In genomic region chr1:35718492-35719336, GRCh38 we compare ENCODE assay signal across 8 cellular contexts. TPM values are rescaled to one million over a fixed set of nuclear protein-coding genes. Genes with fewer than 3 reads are reported as not detected.
DNase-seq lines count a peak whose midpoint lies in the region; ATAC-seq and TF ChIP-seq lines count a peak whose summit lies in the region.

Gene C1orf216, minus strand, starts transcription at chr1:35718884. Its CDS starts 2,563 bp downstream, at chr1:35716321.

- H3K27ac ChIP-seq in SK-N-SH (ENCODE audit: low read depth in 2 of 2, low read length in 1 of 2) (peak within 1 kb of the TSS; percentile 74 to 80), gastroesophageal sphincter (peak within 1 kb of the TSS; percentile 55 to 94 (median 91))

- 20% methylated on average over 24 of the region's 76 CpGs for WGBS in SK-N-SH (ENCODE audit: low lambda C conversion rate)
- 0 to 1% methylated on average over 12 to 23 of the region's 76 CpGs for WGBS in gastroesophageal sphincter (ENCODE audit: low coverage in 1 of 2), 2 donors

- no peaks in the 10 kb centered on the region for H3K9me3 Mint-ChIP-seq in activated naive CD4-positive, alpha-beta T cell treated with anti-CD3 and anti-CD28 coated beads for 36 hours

- CTCF ChIA-PET in AG04449 (lab: Yijun Ruan, JAX): interaction anchor here (1.2 to 9.1 kb wide), 7 partner anchors 12 to 269 kb away, joined by 3 to 212 read pairs (median 85); partner anchors contain the start of gene TFAP2E
- CTCF ChIA-PET in SK-N-SH (lab: Yijun Ruan, JAX): interaction anchor here (1.0 to 5.6 kb wide), 5 partner anchors 9 to 150 kb away, joined by 3 to 124 read pairs (median 18); no protein-coding TSS in a partner anchor
- CTCF ChIA-PET in activated naive CD4-positive, alpha-beta T cell treated with anti-CD3 and anti-CD28 coated beads for 36 hours (lab: Charles Lee): interaction anchor here (4.0 to 6.2 kb wide), 3 partner anchors 8 to 151 kb away, joined by 36 to 69 read pairs (median 68); partner anchors contain the start of gene CLSPN

- TF ChIP-seq EP300 in SK-N-SH (IDR thresholded peaks at IDR 0.05; ENCODE audit: borderline replicate concordance in 1 of 2, low read depth in 1 of 2, low read length in 1 of 2) (no peak), gastroesophageal sphincter (IDR thresholded peaks at IDR 0.05) (no peak)

- ATAC-seq in GM18867 (IDR thresholded peaks at IDR 0.05; ENCODE audit: unreplicated experiment) (peak; percentile 66), gastroesophageal sphincter (peak; percentile 89)

- H2AFZ ChIP-seq in SK-N-SH (ENCODE audit: low read depth): peak within 1 kb of the TSS; percentile 85

- H3K4me3 ChIP-seq in AG04449 (ENCODE audit: low read depth, low read length) (peak within 1 kb of the TSS; percentile 87), SK-N-SH (ENCODE audit: low read depth in 2 of 2, low read length in 1 of 2) (peak within 1 kb of the TSS; percentile 71 to 85), gastroesophageal sphincter (peak within 1 kb of the TSS; percentile 82 to 92)

- H3K27me3 ChIP-seq in SK-N-SH (ENCODE audit: insufficient read depth) (no peaks in the 10 kb centered on the region), gastroesophageal sphincter (no peaks in the 10 kb centered on the region)

- H3K9me2 ChIP-seq in SK-N-SH: no peaks in the 10 kb centered on the region

- POLR2A ChIA-PET in AG04449 (lab: Yijun Ruan, JAX): interaction anchor here (1.0 to 1.4 kb wide), 3 partner anchors 11 to 146 kb away, joined by 3 to 5 read pairs (median 3); partner anchors contain the start of gene TFAP2E
- POLR2A ChIA-PET in SK-N-SH (lab: Yijun Ruan, JAX): interaction anchor here (0.9 to 1.4 kb wide), 2 partner anchors 11 to 152 kb away, joined by 3 read pairs; no protein-coding TSS in a partner anchor

- peaks cover 9% of the 10 kb centered on the region for H3K36me3 Mint-ChIP-seq in activated naive CD4-positive, alpha-beta T cell treated with anti-CD3 and anti-CD28 coated beads for 36 hours (ENCODE audit: low read depth)

- H3K9me3 ChIP-seq in SK-N-SH (no peaks in the 10 kb centered on the region), gastroesophageal sphincter (no peaks in the 10 kb centered on the region)

- H3K4me2 ChIP-seq in SK-N-SH: peak within 1 kb of the TSS; percentile 92

- peaks cover 16% of the 10 kb centered on the region for H3F3A ChIP-seq in SK-N-SH (replicated peaks; ENCODE audit: insufficient read depth)

- peak within 1 kb of the TSS; percentile 80 for H3K9ac ChIP-seq in SK-N-SH

- H3K4me1 ChIP-seq in SK-N-SH (ENCODE audit: control insufficient read depth in 1 of 2, insufficient read depth in 2 of 2, low read depth in 1 of 2, low read length in 1 of 2) (peaks cover 0 to 24% of the 10 kb centered on the region in 2 experiments; a peak in 2 of 4 replicates), gastroesophageal sphincter (peaks cover 2 to 50% (median 27%) of the 10 kb centered on the region in 3 donors)

- peak within 1 kb of the TSS; percentile 71 for H3K4me3 Mint-ChIP-seq in activated naive CD4-positive, alpha-beta T cell treated with anti-CD3 and anti-CD28 coated beads for 36 hours

- H3K27me3 Mint-ChIP-seq in activated naive CD4-positive, alpha-beta T cell treated with anti-CD3 and anti-CD28 coated beads for 36 hours (ENCODE audit: low read depth): no peaks in the 10 kb centered on the region

- no peak for TF ChIP-seq RAD21 in SK-N-SH (IDR thresholded peaks at IDR 0.05; ENCODE audit: low read length)

- no peak for DNase-seq in AG04449 (ENCODE audit: low read depth, low spot score)
- DNase-seq in HK-2 (ENCODE audit: unreplicated experiment): peak; percentile 80
- peak; percentile 90 for DNase-seq in SK-N-SH
- DNase-seq in activated naive CD4-positive, alpha-beta T cell treated with anti-CD3 and anti-CD28 coated beads for 36 hours: peak; percentile 89
- DNase-seq in occipital lobe (lab: John Stamatoyannopoulos, UW): peak; percentile 53
- peak; percentile 78 for DNase-seq in superior temporal gyrus (ENCODE audit: extremely low spot score)

- peak within 1 kb of the TSS; percentile 83 for H3K27ac Mint-ChIP-seq in activated naive CD4-positive, alpha-beta T cell treated with anti-CD3 and anti-CD28 coated beads for 36 hours

- peak; percentile 55 for TF ChIP-seq POLR2A in gastroesophageal sphincter (IDR thresholded peaks at IDR 0.05)

- H3K36me3 ChIP-seq in SK-N-SH (replicated peaks in 1 of 2; ENCODE audit: control insufficient read depth in 1 of 2, insufficient read depth in 2 of 2, low read length in 1 of 2) (peaks cover 12% of the 10 kb centered on the region in 2 experiments), gastroesophageal sphincter (peaks cover 0 to 14% of the 10 kb centered on the region in 2 donors)

- intact Hi-C loops in activated naive CD4-positive, alpha-beta T cell treated with anti-CD3 and anti-CD28 coated beads for 36 hours (cut with micrococcal nuclease): loop anchor here (1.0 to 10.0 kb wide), 4 partner anchors 52 to 854 kb away; partner anchors contain the start of genes PSMB2 and SFPQ

- H3K79me2 ChIP-seq in SK-N-SH (ENCODE audit: insufficient read depth): peaks cover 41% of the 10 kb centered on the region; the same call in 1 of the 2 replicates

- peaks cover 10% of the 10 kb centered on the region for H4K20me1 ChIP-seq in SK-N-SH (ENCODE audit: insufficient read depth)

- no peak for TF ChIP-seq CTCF in AG04449 (IDR thresholded peaks at IDR 0.05; ENCODE audit: insufficient read depth, low read length, missing control alignments)
- no peak for TF ChIP-seq CTCF in SK-N-SH (IDR thresholded peaks at IDR 0.05)
- TF ChIP-seq CTCF in gastroesophageal sphincter (IDR thresholded peaks at IDR 0.05): peak in 1 of 4 experiments; percentile 9

- H3K4me1 Mint-ChIP-seq in activated naive CD4-positive, alpha-beta T cell treated with anti-CD3 and anti-CD28 coated beads for 36 hours (ENCODE audit: low read depth): peaks cover 24% of the 10 kb centered on the region

TF ChIP-seq in SK-N-SH, 30 proteins besides CTCF, POLR2A, EP300 and RAD21 (continues in another document):
- TF ChIP-seq ELF1 (IDR thresholded peaks at IDR 0.05): peak; percentile 33; the same call in 1 of the 2 replicates
- TF ChIP-seq USF2 (IDR thresholded peaks at IDR 0.05; ENCODE audit: borderline replicate concordance, low read depth, low read length): no peak
- TF ChIP-seq MXI1 (IDR thresholded peaks at IDR 0.05; ENCODE audit: low read depth, low read length): peak; percentile 89
- no peak for TF ChIP-seq SMC3 (IDR thresholded peaks at IDR 0.05; ENCODE audit: low read depth, low read length)
- TF ChIP-seq USF1 (IDR thresholded peaks at IDR 0.05; ENCODE audit: borderline replicate concordance, low read depth): peak; percentile 85
- TF ChIP-seq TCF12 (IDR thresholded peaks at IDR 0.05): no peak
- peak; percentile 87 for TF ChIP-seq MAX (IDR thresholded peaks at IDR 0.05; ENCODE audit: low read depth)
- TF ChIP-seq RXRA (IDR thresholded peaks at IDR 0.05; ENCODE audit: borderline replicate concordance, low read depth): no peak
- no peak for TF ChIP-seq IRF3 (IDR thresholded peaks at IDR 0.05; ENCODE audit: low read depth, low read length)
- TF ChIP-seq PBX3 (IDR thresholded peaks at IDR 0.05): no peak
- peak; percentile 21 for TF ChIP-seq TAF1 (IDR thresholded peaks at IDR 0.05; ENCODE audit: borderline replicate concordance, low read depth, low read length)
- peak; percentile 66 for TF ChIP-seq POLR2AphosphoS5 (IDR thresholded peaks at IDR 0.05; ENCODE audit: low read depth, low read length)
- TF ChIP-seq EZH2phosphoT487 (IDR thresholded peaks at IDR 0.05; ENCODE audit: borderline replicate concordance, low read depth): no peak
- TF ChIP-seq SIN3A (IDR thresholded peaks at IDR 0.05; ENCODE audit: borderline replicate concordance, low read depth, low read length): 0 out of 2 replicates have a peak, but pooled peaks have one; percentile 14

RNA-seq across cellular contexts. Expression of gene C1orf216, which starts in this region (rescaled TPM):
- polyA plus RNA-seq in SK-N-SH (2012; rRNA removed): 20.0 and 28.3 TPM in 2 replicates
- polyA plus RNA-seq in SK-N-SH (2012; cell fraction: cytosol; rRNA removed): 21.3 and 24.0 TPM in 2 replicates
- 29.3 and 44.4 TPM in 2 replicates for polyA plus RNA-seq in SK-N-SH (2012; cell fraction: nucleus; rRNA removed)
- 1 to 10 TPM; 4.0 to 5.2 TPM for total RNA-seq in activated naive CD4-positive, alpha-beta T cell treated with anti-CD3 and anti-CD28 coated beads for 36 hours
- total RNA-seq in gastroesophageal sphincter: 10 to 100 TPM; 23.6 to 35.4 (median 25.2) TPM
- total RNA-seq in occipital lobe: 73.0 TPM
